ENCODE assay signal across 10 cellular contexts in the genomic region with DNA sequence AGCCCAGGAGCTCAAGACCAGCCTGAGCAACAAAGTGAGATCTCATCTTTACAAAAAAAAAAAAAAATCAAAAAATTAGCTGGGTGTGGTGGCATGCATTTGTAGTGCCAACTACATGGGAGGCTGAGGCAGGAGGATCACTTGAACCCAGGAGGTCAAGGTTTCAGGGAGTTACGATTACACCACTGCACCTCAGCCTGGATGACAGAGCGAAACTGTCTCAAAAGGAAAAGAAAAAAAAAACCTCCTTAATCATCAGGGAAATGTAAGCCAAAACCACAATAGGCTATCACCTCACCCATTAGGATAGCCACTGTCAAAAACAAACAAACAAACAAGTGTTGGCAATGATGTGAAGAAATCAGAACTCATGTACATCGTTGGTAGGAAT. TPM values are rescaled to one million over a fixed set of nuclear protein-coding genes. Genes with fewer than 3 reads are reported as not detected.
DNase-seq lines count a peak whose midpoint lies in the region; ATAC-seq and TF ChIP-seq lines count a peak whose summit lies in the region.
"Had no signal": no experiment of that assay in that cellular context is flagged by ENCODE, and none has a peak within 500 bp of the region (broad histone marks: within the 10 kb centered on the region; RNA-seq: fewer than 3 reads in every experiment).

No MANE protein-coding gene starts in this region.

- POLR2A ChIA-PET in activated CD4-positive, alpha-beta T cell treated with anti-CD3 and anti-CD28 coated beads for 36 hours (lab: Charles Lee): no interaction called here
- POLR2A ChIA-PET in activated B cell treated with CpG ODN at 0.5 μM for 24 hours (lab: Charles Lee): interaction anchor here (0.7 kb wide), 1 partner anchor 978 kb away, joined by 4 read pairs; no protein-coding TSS in a partner anchor

- peak overlapping the region; percentile 72 for H3K27ac Mint-ChIP-seq in activated CD4-positive, alpha-beta T cell treated with anti-CD3 and anti-CD28 coated beads for 36 hours
- H3K27ac Mint-ChIP-seq in activated B cell treated with CpG ODN at 0.5 μM for 24 hours (peak overlapping the region; percentile 85), nephron progenitor cell (no peak overlapping the region)
- peak overlapping the region; percentile 37 for H3K27ac Mint-ChIP-seq in stimulated activated naive B cell treated with anti-CD40 and anti-IgM and Interleukin-4, amounts not matched to agents 10 μg/mL and 1 μg/mL and 100 μg/mL, for 72 hours
- H3K27ac Mint-ChIP-seq: neural progenitor cell had no signal

- intact Hi-C loops in activated CD4-positive, alpha-beta T cell treated with anti-CD3 and anti-CD28 coated beads for 36 hours (cut with DNase I, micrococcal nuclease): loop anchor here (1.0 to 10.0 kb wide), 6 partner anchors 13 to 186 kb away; a partner anchor contains a TSS
- intact Hi-C loops in activated B cell treated with CpG ODN at 0.5 μM for 24 hours (cut with micrococcal nuclease): loop anchor here (1.0 kb wide), 2 partner anchors 13 to 35 kb away; a partner anchor contains a TSS

- H3K36me3 Mint-ChIP-seq in activated CD4-positive, alpha-beta T cell treated with anti-CD3 and anti-CD28 coated beads for 36 hours (ENCODE audit: low read depth): peaks cover 2% of the 10 kb centered on the region
- H3K36me3 Mint-ChIP-seq in activated B cell treated with CpG ODN at 0.5 μM for 24 hours (ENCODE audit: low read depth) (peaks cover 3% of the 10 kb centered on the region), nephron progenitor cell (ENCODE audit: low read depth) (no peaks in the 10 kb centered on the region)
- peaks cover 9 to 19% of the 10 kb centered on the region in 2 donors for H3K36me3 Mint-ChIP-seq in stimulated activated naive B cell treated with anti-CD40 and anti-IgM and Interleukin-4, amounts not matched to agents 10 μg/mL and 1 μg/mL and 100 μg/mL, for 72 hours

- H3K4me3 Mint-ChIP-seq in activated CD4-positive, alpha-beta T cell treated with anti-CD3 and anti-CD28 coated beads for 36 hours: no peak overlapping the region
- H3K4me3 Mint-ChIP-seq in activated B cell treated with CpG ODN at 0.5 μM for 24 hours (no peak overlapping the region), nephron progenitor cell (no peak overlapping the region)
- no peak overlapping the region for H3K4me3 Mint-ChIP-seq in stimulated activated naive B cell treated with anti-CD40 and anti-IgM and Interleukin-4, amounts not matched to agents 10 μg/mL and 1 μg/mL and 100 μg/mL, for 72 hours
- H3K4me3 Mint-ChIP-seq: neural progenitor cell had no signal

- peaks cover 72% of the 10 kb centered on the region for H3K4me1 Mint-ChIP-seq in activated CD4-positive, alpha-beta T cell treated with anti-CD3 and anti-CD28 coated beads for 36 hours
- H3K4me1 Mint-ChIP-seq in activated B cell treated with CpG ODN at 0.5 μM for 24 hours (peaks cover 60% of the 10 kb centered on the region), nephron progenitor cell (peaks cover 41% of the 10 kb centered on the region)
- peaks cover 34 to 63% of the 10 kb centered on the region in 2 donors for H3K4me1 Mint-ChIP-seq in stimulated activated naive B cell treated with anti-CD40 and anti-IgM and Interleukin-4, amounts not matched to agents 10 μg/mL and 1 μg/mL and 100 μg/mL, for 72 hours

- no peaks in the 10 kb centered on the region for H3K27me3 Mint-ChIP-seq in activated CD4-positive, alpha-beta T cell treated with anti-CD3 and anti-CD28 coated beads for 36 hours
- no peaks in the 10 kb centered on the region for H3K27me3 Mint-ChIP-seq in activated B cell treated with CpG ODN at 0.5 μM for 24 hours
- H3K27me3 Mint-ChIP-seq in stimulated activated naive B cell treated with anti-CD40 and anti-IgM and Interleukin-4, amounts not matched to agents 10 μg/mL and 1 μg/mL and 100 μg/mL, for 72 hours: no peaks in the 10 kb centered on the region
- no peaks in the 10 kb centered on the region for H3K27me3 Mint-ChIP-seq in nephron progenitor cell (ENCODE audit: low read depth, poor library complexity)

- CTCF ChIA-PET in activated CD4-positive, alpha-beta T cell treated with anti-CD3 and anti-CD28 coated beads for 36 hours (lab: Charles Lee): interaction anchor here (0.6 to 1.6 kb wide), 3 partner anchors 10 to 70 kb away, joined by 3 to 4 read pairs (median 3); a partner anchor contains a TSS
- CTCF ChIA-PET in activated B cell treated with CpG ODN at 0.5 μM for 24 hours (lab: Charles Lee): interaction anchor here (1.3 kb wide), 1 partner anchor 9 kb away, joined by 4 read pairs; no protein-coding TSS in a partner anchor

- TF ChIP-seq CTCF in activated B cell treated with CpG ODN at 0.5 μM for 24 hours (IDR thresholded peaks at IDR 0.05) (no peak), nephron progenitor cell (IDR thresholded peaks at IDR 0.05) (no peak)

- DNase-seq in activated CD4-positive, alpha-beta T cell treated with anti-CD3 and anti-CD28 coated beads for 36 hours: no peak
- DNase-seq in activated CD4-positive, alpha-beta T cell treated with anti-CD3 and anti-CD28 coated beads, Interleukin-2, amount 50 U/mL, for 4 hours: no peak
- no peak for DNase-seq in activated B cell treated with CpG ODN at 0.5 μM for 24 hours
- no peak for DNase-seq in stimulated activated naive B cell treated with anti-CD40 and anti-IgM and Interleukin-4, amounts not matched to agents 10 μg/mL and 1 μg/mL and 100 μg/mL, for 72 hours
- no peak for DNase-seq in iPS-NIHi7 (ENCODE audit: extremely low spot score)
- DNase-seq in cerebellar cortex (ENCODE audit: low spot score): no peak
- no peak for DNase-seq in nephron progenitor cell

- no peaks in the 10 kb centered on the region for H3K9me3 Mint-ChIP-seq in activated CD4-positive, alpha-beta T cell treated with anti-CD3 and anti-CD28 coated beads for 36 hours (ENCODE audit: low read depth)
- H3K9me3 Mint-ChIP-seq in activated B cell treated with CpG ODN at 0.5 μM for 24 hours (no peaks in the 10 kb centered on the region), nephron progenitor cell (no peaks in the 10 kb centered on the region)
- no peaks in the 10 kb centered on the region for H3K9me3 Mint-ChIP-seq in stimulated activated naive B cell treated with anti-CD40 and anti-IgM and Interleukin-4, amounts not matched to agents 10 μg/mL and 1 μg/mL and 100 μg/mL, for 72 hours
- H3K9me3 Mint-ChIP-seq: neural progenitor cell had no signal

- ATAC-seq in activated CD4-positive, alpha-beta T cell treated with anti-CD3 and anti-CD28 coated beads for 36 hours: no peak
- no peak for ATAC-seq in activated B cell treated with CpG ODN at 0.5 μM for 24 hours (ENCODE audit: low read depth)
- ATAC-seq in esophagus mucosa: peak; percentile 16
- no peak for ATAC-seq in stimulated activated naive B cell treated with anti-CD40 and anti-IgM and Interleukin-4, amounts not matched to agents 10 μg/mL and 1 μg/mL and 100 μg/mL, for 72 hours (replicated peaks)

RNA-seq across cellular contexts. Expression of a gene that starts 13.4 kb away (rescaled TPM):
- 10 to 100 TPM; 23.7 to 27.5 TPM for total RNA-seq in activated CD4-positive, alpha-beta T cell treated with anti-CD3 and anti-CD28 coated beads for 36 hours
- total RNA-seq in activated B cell treated with CpG ODN at 0.5 μM for 24 hours: 29.3 and 33.2 TPM in 2 replicates
- 46.6 TPM for total RNA-seq in esophagus mucosa

RNA-seq across cellular contexts. Expression of a gene that starts 22.3 kb away (rescaled TPM):
- total RNA-seq in activated CD4-positive, alpha-beta T cell treated with anti-CD3 and anti-CD28 coated beads for 36 hours: not detected
- total RNA-seq in activated B cell treated with CpG ODN at 0.5 μM for 24 hours (0.13 TPM in 1 of 2 replicates, not detected in the other), esophagus mucosa (not detected)
- total RNA-seq: cardiac muscle cell had no signal

RNA-seq across cellular contexts. Expression of a gene that starts 35.6 kb away (rescaled TPM):
- total RNA-seq in activated CD4-positive, alpha-beta T cell treated with anti-CD3 and anti-CD28 coated beads for 36 hours: 10 to 100 TPM; 12.9 to 13.4 TPM
- total RNA-seq in activated B cell treated with CpG ODN at 0.5 μM for 24 hours: 14.9 and 17.2 TPM in 2 replicates
- total RNA-seq in esophagus mucosa: 9.9 TPM

RNA-seq across cellular contexts. Expression of a gene that starts 41.3 kb away (rescaled TPM):
- not detected for total RNA-seq in activated CD4-positive, alpha-beta T cell treated with anti-CD3 and anti-CD28 coated beads for 36 hours
- total RNA-seq in activated B cell treated with CpG ODN at 0.5 μM for 24 hours (not detected in 2 replicates), esophagus mucosa (not detected)
- total RNA-seq: cardiac muscle cell had no signal
